ENCODE assay signal across 1 cellular context in the genomic region with DNA sequence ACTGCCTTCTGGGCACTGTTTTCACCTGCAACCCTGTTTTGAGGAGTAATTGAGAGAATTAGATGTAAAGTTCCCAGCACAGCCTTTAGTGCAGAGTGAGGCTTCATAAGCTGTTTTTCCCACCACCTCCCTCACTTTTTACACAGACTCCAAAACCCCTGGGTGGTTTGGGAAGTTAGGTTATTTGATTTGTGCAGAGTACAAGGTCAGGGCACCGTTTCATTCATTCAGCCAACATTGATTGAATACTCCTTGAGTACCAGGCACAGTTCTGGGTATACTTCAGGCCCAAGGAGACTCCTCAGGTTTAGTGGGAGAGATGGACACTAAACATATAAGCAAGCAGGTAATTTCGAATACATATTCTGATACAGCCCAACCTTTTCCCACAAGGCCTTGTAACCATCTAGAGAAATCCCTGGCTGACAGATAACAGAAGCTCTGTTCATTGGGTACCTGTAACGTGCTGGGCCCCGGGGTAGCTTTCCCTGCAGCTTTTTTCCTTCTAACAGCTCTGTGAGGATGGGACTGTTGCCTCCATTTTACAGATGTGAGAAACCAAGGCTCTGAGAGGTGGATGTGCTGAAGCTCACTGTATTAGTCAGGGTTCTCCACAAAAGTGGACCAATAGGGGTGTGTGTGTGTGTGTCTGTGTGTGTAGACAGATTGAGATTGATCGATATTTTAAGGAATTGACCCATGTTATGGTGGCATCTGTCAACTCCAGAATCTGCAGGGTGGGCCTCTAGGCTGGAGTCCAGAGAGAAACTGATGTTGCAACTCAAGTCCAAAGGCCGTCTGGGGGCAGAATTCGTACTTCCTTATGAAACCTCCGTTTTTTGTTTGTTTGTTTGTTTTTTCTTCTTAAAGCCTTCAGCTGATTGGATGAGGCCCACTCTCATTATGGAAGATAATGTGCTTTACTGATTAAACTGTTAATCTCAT.
TF ChIP-seq lines count a peak whose summit lies in the region.

No MANE protein-coding gene starts in this region.

TF ChIP-seq in HepG2, 621 proteins besides CTCF, POLR2A, EP300 and RAD21 (continued from another document and continues in another):
- TF ChIP-seq ARID2 (CRISPR knock-in tag; IDR thresholded peaks at IDR 0.05; ENCODE audit: borderline replicate concordance) (peak; percentile 5; the same call in 1 of the 2 replicates), ZNF468 (CRISPR knock-in tag; IDR thresholded peaks at IDR 0.05) (0 out of 2 replicates have a peak, but pooled peaks have one; percentile 29), NRL (CRISPR knock-in tag; IDR thresholded peaks at IDR 0.05; ENCODE audit: borderline replicate concordance) (no peak), YEATS4 (CRISPR knock-in tag; IDR thresholded peaks at IDR 0.05; ENCODE audit: borderline replicate concordance) (0 out of 2 replicates have a peak, but pooled peaks have one; percentile 28), ZNF782 (CRISPR knock-in tag; IDR thresholded peaks at IDR 0.05; ENCODE audit: borderline replicate concordance) (no peak), ZNF878 (CRISPR knock-in tag; IDR thresholded peaks at IDR 0.05) (peak; percentile 83), ZNF24 (IDR thresholded peaks at IDR 0.05) (peak; percentile 84), IRF2 (CRISPR knock-in tag; IDR thresholded peaks at IDR 0.05) (peak; percentile 36; the same call in 1 of the 2 replicates), ZNF850 (CRISPR knock-in tag; conservative IDR thresholded peaks at IDR 0.05) (0 out of 2 replicates have a peak, but pooled peaks have one; percentile 90), DPF2 (CRISPR knock-in tag; IDR thresholded peaks at IDR 0.05; ENCODE audit: borderline replicate concordance, low read depth) (peak; percentile 98), CENPX (CRISPR knock-in tag; IDR thresholded peaks at IDR 0.05) (no peak), PHF8 (CRISPR knock-in tag; IDR thresholded peaks at IDR 0.05) (no peak; the same call in 1 of the 2 replicates), DNMT3B (CRISPR knock-in tag; conservative IDR thresholded peaks at IDR 0.05) (no peak), HDAC1 (CRISPR knock-in tag; IDR thresholded peaks at IDR 0.05) (peak; percentile 88), ZNF329 (CRISPR knock-in tag; IDR thresholded peaks at IDR 0.05; ENCODE audit: low read depth) (no peak), SOX6 (IDR thresholded peaks at IDR 0.05) (no peak), SOX6 (CRISPR knock-in tag; IDR thresholded peaks at IDR 0.05) (peak; percentile 95), MBNL3 (CRISPR knock-in tag; conservative IDR thresholded peaks at IDR 0.05) (peak; percentile 99), ZNF792 (CRISPR knock-in tag; IDR thresholded peaks at IDR 0.05) (peak; percentile 20; the same call in 1 of the 2 replicates), ATF7 (IDR thresholded peaks at IDR 0.05) (peak; percentile 63; the same call in 1 of the 2 replicates), ATF7 (CRISPR knock-in tag; IDR thresholded peaks at IDR 0.05) (peak; percentile 71; the same call in 1 of the 2 replicates)
- TF ChIP-seq, protein P1, sequence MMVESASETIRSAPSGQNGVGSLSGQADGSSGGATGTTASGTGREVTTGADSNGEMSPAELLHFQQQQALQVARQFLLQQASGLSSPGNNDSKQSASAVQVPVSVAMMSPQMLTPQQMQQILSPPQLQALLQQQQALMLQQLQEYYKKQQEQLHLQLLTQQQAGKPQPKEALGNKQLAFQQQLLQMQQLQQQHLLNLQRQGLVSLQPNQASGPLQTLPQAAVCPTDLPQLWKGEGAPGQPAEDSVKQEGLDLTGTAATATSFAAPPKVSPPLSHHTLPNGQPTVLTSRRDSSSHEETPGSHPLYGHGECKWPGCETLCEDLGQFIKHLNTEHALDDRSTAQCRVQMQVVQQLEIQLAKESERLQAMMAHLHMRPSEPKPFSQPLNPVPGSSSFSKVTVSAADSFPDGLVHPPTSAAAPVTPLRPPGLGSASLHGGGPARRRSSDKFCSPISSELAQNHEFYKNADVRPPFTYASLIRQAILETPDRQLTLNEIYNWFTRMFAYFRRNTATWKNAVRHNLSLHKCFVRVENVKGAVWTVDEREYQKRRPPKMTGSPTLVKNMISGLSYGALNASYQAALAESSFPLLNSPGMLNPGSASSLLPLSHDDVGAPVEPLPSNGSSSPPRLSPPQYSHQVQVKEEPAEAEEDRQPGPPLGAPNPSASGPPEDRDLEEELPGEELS (CRISPR knock-in tag; IDR thresholded peaks at IDR 0.05) = peak; percentile 99
- TF ChIP-seq, protein P2, sequence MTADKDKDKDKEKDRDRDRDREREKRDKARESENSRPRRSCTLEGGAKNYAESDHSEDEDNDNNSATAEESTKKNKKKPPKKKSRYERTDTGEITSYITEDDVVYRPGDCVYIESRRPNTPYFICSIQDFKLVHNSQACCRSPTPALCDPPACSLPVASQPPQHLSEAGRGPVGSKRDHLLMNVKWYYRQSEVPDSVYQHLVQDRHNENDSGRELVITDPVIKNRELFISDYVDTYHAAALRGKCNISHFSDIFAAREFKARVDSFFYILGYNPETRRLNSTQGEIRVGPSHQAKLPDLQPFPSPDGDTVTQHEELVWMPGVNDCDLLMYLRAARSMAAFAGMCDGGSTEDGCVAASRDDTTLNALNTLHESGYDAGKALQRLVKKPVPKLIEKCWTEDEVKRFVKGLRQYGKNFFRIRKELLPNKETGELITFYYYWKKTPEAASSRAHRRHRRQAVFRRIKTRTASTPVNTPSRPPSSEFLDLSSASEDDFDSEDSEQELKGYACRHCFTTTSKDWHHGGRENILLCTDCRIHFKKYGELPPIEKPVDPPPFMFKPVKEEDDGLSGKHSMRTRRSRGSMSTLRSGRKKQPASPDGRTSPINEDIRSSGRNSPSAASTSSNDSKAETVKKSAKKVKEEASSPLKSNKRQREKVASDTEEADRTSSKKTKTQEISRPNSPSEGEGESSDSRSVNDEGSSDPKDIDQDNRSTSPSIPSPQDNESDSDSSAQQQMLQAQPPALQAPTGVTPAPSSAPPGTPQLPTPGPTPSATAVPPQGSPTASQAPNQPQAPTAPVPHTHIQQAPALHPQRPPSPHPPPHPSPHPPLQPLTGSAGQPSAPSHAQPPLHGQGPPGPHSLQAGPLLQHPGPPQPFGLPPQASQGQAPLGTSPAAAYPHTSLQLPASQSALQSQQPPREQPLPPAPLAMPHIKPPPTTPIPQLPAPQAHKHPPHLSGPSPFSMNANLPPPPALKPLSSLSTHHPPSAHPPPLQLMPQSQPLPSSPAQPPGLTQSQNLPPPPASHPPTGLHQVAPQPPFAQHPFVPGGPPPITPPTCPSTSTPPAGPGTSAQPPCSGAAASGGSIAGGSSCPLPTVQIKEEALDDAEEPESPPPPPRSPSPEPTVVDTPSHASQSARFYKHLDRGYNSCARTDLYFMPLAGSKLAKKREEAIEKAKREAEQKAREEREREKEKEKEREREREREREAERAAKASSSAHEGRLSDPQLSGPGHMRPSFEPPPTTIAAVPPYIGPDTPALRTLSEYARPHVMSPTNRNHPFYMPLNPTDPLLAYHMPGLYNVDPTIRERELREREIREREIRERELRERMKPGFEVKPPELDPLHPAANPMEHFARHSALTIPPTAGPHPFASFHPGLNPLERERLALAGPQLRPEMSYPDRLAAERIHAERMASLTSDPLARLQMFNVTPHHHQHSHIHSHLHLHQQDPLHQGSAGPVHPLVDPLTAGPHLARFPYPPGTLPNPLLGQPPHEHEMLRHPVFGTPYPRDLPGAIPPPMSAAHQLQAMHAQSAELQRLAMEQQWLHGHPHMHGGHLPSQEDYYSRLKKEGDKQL (CRISPR knock-in tag; IDR thresholded peaks at IDR 0.05; ENCODE audit: low read depth) = peak; percentile 84; the same call in 1 of the 2 replicates
- TF ChIP-seq, protein P3, sequence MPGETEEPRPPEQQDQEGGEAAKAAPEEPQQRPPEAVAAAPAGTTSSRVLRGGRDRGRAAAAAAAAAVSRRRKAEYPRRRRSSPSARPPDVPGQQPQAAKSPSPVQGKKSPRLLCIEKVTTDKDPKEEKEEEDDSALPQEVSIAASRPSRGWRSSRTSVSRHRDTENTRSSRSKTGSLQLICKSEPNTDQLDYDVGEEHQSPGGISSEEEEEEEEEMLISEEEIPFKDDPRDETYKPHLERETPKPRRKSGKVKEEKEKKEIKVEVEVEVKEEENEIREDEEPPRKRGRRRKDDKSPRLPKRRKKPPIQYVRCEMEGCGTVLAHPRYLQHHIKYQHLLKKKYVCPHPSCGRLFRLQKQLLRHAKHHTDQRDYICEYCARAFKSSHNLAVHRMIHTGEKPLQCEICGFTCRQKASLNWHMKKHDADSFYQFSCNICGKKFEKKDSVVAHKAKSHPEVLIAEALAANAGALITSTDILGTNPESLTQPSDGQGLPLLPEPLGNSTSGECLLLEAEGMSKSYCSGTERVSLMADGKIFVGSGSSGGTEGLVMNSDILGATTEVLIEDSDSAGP (CRISPR knock-in tag; IDR thresholded peaks at IDR 0.05; ENCODE audit: borderline replicate concordance) = no peak; the same call in 1 of the 2 replicates
- TF ChIP-seq, protein P4, sequence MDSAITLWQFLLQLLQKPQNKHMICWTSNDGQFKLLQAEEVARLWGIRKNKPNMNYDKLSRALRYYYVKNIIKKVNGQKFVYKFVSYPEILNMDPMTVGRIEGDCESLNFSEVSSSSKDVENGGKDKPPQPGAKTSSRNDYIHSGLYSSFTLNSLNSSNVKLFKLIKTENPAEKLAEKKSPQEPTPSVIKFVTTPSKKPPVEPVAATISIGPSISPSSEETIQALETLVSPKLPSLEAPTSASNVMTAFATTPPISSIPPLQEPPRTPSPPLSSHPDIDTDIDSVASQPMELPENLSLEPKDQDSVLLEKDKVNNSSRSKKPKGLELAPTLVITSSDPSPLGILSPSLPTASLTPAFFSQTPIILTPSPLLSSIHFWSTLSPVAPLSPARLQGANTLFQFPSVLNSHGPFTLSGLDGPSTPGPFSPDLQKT (CRISPR knock-in tag; IDR thresholded peaks at IDR 0.05; ENCODE audit: borderline replicate concordance) = no peak
- TF ChIP-seq, protein P5, sequence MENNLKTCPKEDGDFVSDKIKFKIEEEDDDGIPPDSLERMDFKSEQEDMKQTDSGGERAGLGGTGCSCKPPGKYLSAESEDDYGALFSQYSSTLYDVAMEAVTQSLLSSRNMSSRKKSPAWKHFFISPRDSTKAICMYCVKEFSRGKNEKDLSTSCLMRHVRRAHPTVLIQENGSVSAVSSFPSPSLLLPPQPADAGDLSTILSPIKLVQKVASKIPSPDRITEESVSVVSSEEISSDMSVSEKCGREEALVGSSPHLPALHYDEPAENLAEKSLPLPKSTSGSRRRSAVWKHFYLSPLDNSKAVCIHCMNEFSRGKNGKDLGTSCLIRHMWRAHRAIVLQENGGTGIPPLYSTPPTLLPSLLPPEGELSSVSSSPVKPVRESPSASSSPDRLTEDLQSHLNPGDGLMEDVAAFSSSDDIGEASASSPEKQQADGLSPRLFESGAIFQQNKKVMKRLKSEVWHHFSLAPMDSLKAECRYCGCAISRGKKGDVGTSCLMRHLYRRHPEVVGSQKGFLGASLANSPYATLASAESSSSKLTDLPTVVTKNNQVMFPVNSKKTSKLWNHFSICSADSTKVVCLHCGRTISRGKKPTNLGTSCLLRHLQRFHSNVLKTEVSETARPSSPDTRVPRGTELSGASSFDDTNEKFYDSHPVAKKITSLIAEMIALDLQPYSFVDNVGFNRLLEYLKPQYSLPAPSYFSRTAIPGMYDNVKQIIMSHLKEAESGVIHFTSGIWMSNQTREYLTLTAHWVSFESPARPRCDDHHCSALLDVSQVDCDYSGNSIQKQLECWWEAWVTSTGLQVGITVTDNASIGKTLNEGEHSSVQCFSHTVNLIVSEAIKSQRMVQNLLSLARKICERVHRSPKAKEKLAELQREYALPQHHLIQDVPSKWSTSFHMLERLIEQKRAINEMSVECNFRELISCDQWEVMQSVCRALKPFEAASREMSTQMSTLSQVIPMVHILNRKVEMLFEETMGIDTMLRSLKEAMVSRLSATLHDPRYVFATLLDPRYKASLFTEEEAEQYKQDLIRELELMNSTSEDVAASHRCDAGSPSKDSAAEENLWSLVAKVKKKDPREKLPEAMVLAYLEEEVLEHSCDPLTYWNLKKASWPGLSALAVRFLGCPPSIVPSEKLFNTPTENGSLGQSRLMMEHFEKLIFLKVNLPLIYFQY (CRISPR knock-in tag; IDR thresholded peaks at IDR 0.05; ENCODE audit: borderline replicate concordance) = peak; percentile 91
- TF ChIP-seq, protein P6, sequence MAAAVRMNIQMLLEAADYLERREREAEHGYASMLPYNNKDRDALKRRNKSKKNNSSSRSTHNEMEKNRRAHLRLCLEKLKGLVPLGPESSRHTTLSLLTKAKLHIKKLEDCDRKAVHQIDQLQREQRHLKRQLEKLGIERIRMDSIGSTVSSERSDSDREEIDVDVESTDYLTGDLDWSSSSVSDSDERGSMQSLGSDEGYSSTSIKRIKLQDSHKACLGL (CRISPR knock-in tag; IDR thresholded peaks at IDR 0.05) = no peak
